ENCODE assay signal across 1 cellular context in genomic region chr3:33057320-33058298, GRCh38.
TF ChIP-seq lines count a peak whose summit lies in the region.

No MANE protein-coding gene starts in this region.

TF ChIP-seq in HepG2, 621 proteins besides CTCF, POLR2A, EP300 and RAD21 (continued from another document and continues in another):
- TF ChIP-seq, protein P1, sequence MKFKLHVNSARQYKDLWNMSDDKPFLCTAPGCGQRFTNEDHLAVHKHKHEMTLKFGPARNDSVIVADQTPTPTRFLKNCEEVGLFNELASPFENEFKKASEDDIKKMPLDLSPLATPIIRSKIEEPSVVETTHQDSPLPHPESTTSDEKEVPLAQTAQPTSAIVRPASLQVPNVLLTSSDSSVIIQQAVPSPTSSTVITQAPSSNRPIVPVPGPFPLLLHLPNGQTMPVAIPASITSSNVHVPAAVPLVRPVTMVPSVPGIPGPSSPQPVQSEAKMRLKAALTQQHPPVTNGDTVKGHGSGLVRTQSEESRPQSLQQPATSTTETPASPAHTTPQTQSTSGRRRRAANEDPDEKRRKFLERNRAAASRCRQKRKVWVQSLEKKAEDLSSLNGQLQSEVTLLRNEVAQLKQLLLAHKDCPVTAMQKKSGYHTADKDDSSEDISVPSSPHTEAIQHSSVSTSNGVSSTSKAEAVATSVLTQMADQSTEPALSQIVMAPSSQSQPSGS (CRISPR knock-in tag; IDR thresholded peaks at IDR 0.05), result peak; percentile 79
- no peak for TF ChIP-seq MAFK (conservative IDR thresholded peaks at IDR 0.05 in 1 of 2, IDR thresholded peaks at IDR 0.05 in 1 of 2; ENCODE audit: low read length in 2 of 2)
- TF ChIP-seq IKZF1 (IDR thresholded peaks at IDR 0.05), result no peak
- TF ChIP-seq YEATS2 (CRISPR knock-in tag; IDR thresholded peaks at IDR 0.05; ENCODE audit: borderline replicate concordance), result no peak
- TF ChIP-seq BCL3 (CRISPR knock-in tag; IDR thresholded peaks at IDR 0.05), result no peak
- TF ChIP-seq BRCA1 (CRISPR knock-in tag; IDR thresholded peaks at IDR 0.05), result peak; percentile 49; the same call in 1 of the 2 replicates
- TF ChIP-seq KLF16 (CRISPR knock-in tag; IDR thresholded peaks at IDR 0.05), result peak in 1 of 2 experiments; percentile 36; a peak in 1 of 4 replicates
- TF ChIP-seq, protein P2, sequence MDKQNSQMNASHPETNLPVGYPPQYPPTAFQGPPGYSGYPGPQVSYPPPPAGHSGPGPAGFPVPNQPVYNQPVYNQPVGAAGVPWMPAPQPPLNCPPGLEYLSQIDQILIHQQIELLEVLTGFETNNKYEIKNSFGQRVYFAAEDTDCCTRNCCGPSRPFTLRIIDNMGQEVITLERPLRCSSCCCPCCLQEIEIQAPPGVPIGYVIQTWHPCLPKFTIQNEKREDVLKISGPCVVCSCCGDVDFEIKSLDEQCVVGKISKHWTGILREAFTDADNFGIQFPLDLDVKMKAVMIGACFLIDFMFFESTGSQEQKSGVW (CRISPR knock-in tag; IDR thresholded peaks at IDR 0.05; ENCODE audit: borderline replicate concordance), result no peak
- no peak for TF ChIP-seq ZNF20 (CRISPR knock-in tag; IDR thresholded peaks at IDR 0.05)
- TF ChIP-seq ZBTB44 (CRISPR knock-in tag; IDR thresholded peaks at IDR 0.05), result no peak
- TF ChIP-seq, protein P3, sequence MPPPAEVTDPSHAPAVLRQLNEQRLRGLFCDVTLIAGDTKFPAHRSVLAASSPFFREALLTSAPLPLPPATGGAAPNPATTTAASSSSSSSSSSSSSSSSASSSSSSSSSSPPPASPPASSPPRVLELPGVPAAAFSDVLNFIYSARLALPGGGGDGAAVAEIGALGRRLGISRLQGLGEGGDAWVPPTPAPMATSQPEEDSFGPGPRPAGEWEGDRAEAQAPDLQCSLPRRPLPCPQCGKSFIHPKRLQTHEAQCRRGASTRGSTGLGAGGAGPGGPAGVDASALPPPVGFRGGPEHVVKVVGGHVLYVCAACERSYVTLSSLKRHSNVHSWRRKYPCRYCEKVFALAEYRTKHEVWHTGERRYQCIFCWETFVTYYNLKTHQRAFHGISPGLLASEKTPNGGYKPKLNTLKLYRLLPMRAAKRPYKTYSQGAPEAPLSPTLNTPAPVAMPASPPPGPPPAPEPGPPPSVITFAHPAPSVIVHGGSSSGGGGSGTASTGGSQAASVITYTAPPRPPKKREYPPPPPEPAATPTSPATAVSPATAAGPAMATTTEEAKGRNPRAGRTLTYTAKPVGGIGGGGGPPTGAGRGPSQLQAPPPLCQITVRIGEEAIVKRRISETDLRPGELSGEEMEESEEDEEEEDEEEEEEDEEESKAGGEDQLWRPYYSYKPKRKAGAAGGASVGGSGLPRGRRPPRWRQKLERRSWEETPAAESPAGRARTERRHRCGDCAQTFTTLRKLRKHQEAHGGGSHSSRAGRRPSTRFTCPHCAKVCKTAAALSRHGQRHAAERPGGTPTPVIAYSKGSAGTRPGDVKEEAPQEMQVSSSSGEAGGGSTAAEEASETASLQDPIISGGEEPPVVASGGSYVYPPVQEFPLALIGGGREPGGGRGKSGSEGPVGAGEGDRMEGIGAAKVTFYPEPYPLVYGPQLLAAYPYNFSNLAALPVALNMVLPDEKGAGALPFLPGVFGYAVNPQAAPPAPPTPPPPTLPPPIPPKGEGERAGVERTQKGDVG (CRISPR knock-in tag; IDR thresholded peaks at IDR 0.05; ENCODE audit: borderline replicate concordance), result no peak
- no peak; the same call in 1 of the 2 replicates for TF ChIP-seq EHMT2 (IDR thresholded peaks at IDR 0.05; ENCODE audit: borderline replicate concordance, low read depth, low read length)
- TF ChIP-seq RXRA (CRISPR knock-in tag; IDR thresholded peaks at IDR 0.05), result no peak; the same call in 1 of the 2 replicates
- no peak for TF ChIP-seq PHB2 (IDR thresholded peaks at IDR 0.05; ENCODE audit: partially characterized antibody)
- TF ChIP-seq MYNN (CRISPR knock-in tag; IDR thresholded peaks at IDR 0.05; ENCODE audit: low read depth), result no peak
- no peak for TF ChIP-seq ZNF563 (CRISPR knock-in tag; IDR thresholded peaks at IDR 0.05)
- TF ChIP-seq ONECUT2 (CRISPR knock-in tag; IDR thresholded peaks at IDR 0.05), result no peak
- TF ChIP-seq GATA4 (IDR thresholded peaks at IDR 0.05; ENCODE audit: borderline replicate concordance, low read depth), result no peak
- no peak for TF ChIP-seq ZNF484 (CRISPR knock-in tag; IDR thresholded peaks at IDR 0.05; ENCODE audit: borderline replicate concordance, low read depth)
- TF ChIP-seq, protein P4, sequence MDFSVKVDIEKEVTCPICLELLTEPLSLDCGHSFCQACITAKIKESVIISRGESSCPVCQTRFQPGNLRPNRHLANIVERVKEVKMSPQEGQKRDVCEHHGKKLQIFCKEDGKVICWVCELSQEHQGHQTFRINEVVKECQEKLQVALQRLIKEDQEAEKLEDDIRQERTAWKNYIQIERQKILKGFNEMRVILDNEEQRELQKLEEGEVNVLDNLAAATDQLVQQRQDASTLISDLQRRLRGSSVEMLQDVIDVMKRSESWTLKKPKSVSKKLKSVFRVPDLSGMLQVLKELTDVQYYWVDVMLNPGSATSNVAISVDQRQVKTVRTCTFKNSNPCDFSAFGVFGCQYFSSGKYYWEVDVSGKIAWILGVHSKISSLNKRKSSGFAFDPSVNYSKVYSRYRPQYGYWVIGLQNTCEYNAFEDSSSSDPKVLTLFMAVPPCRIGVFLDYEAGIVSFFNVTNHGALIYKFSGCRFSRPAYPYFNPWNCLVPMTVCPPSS (IDR thresholded peaks at IDR 0.05), result no peak
- no peak for TF ChIP-seq BATF2 (CRISPR knock-in tag; IDR thresholded peaks at IDR 0.05)
- peak; percentile 55; the same call in 1 of the 2 replicates for TF ChIP-seq ZNF264 (CRISPR knock-in tag; IDR thresholded peaks at IDR 0.05)
- TF ChIP-seq TOE1 (CRISPR knock-in tag; IDR thresholded peaks at IDR 0.05), result no peak
- no peak for TF ChIP-seq MIER2 (CRISPR knock-in tag; IDR thresholded peaks at IDR 0.05)
- TF ChIP-seq ZNF546 (CRISPR knock-in tag; conservative IDR thresholded peaks at IDR 0.05), result no peak
- TF ChIP-seq ZNF296 (CRISPR knock-in tag; conservative IDR thresholded peaks at IDR 0.05), result no peak
- TF ChIP-seq FLYWCH1 (CRISPR knock-in tag; IDR thresholded peaks at IDR 0.05), result no peak
- no peak for TF ChIP-seq ZNF513 (CRISPR knock-in tag; conservative IDR thresholded peaks at IDR 0.05)
- no peak for TF ChIP-seq MTA1 (CRISPR knock-in tag; IDR thresholded peaks at IDR 0.05; ENCODE audit: borderline replicate concordance)
- TF ChIP-seq RFX5 (IDR thresholded peaks at IDR 0.05; ENCODE audit: low read depth, low read length), result no peak
- peak; percentile 36 for TF ChIP-seq TBL1XR1 (IDR thresholded peaks at IDR 0.05; ENCODE audit: borderline replicate concordance, low read length, partially characterized antibody)
- TF ChIP-seq PLRG1 (conservative IDR thresholded peaks at IDR 0.05), result no peak
- TF ChIP-seq, protein P5, sequence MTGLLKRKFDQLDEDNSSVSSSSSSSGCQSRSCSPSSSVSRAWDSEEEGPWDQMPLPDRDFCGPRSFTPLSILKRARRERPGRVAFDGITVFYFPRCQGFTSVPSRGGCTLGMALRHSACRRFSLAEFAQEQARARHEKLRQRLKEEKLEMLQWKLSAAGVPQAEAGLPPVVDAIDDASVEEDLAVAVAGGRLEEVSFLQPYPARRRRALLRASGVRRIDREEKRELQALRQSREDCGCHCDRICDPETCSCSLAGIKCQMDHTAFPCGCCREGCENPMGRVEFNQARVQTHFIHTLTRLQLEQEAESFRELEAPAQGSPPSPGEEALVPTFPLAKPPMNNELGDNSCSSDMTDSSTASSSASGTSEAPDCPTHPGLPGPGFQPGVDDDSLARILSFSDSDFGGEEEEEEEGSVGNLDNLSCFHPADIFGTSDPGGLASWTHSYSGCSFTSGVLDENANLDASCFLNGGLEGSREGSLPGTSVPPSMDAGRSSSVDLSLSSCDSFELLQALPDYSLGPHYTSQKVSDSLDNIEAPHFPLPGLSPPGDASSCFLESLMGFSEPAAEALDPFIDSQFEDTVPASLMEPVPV (CRISPR knock-in tag; IDR thresholded peaks at IDR 0.05), result no peak
- no peak for TF ChIP-seq BORCS8-MEF2B (CRISPR knock-in tag; IDR thresholded peaks at IDR 0.05)
- no peak for TF ChIP-seq CENPX (CRISPR knock-in tag; IDR thresholded peaks at IDR 0.05)
- TF ChIP-seq TERF1 (CRISPR knock-in tag; IDR thresholded peaks at IDR 0.05), result no peak
- TF ChIP-seq, protein P6, sequence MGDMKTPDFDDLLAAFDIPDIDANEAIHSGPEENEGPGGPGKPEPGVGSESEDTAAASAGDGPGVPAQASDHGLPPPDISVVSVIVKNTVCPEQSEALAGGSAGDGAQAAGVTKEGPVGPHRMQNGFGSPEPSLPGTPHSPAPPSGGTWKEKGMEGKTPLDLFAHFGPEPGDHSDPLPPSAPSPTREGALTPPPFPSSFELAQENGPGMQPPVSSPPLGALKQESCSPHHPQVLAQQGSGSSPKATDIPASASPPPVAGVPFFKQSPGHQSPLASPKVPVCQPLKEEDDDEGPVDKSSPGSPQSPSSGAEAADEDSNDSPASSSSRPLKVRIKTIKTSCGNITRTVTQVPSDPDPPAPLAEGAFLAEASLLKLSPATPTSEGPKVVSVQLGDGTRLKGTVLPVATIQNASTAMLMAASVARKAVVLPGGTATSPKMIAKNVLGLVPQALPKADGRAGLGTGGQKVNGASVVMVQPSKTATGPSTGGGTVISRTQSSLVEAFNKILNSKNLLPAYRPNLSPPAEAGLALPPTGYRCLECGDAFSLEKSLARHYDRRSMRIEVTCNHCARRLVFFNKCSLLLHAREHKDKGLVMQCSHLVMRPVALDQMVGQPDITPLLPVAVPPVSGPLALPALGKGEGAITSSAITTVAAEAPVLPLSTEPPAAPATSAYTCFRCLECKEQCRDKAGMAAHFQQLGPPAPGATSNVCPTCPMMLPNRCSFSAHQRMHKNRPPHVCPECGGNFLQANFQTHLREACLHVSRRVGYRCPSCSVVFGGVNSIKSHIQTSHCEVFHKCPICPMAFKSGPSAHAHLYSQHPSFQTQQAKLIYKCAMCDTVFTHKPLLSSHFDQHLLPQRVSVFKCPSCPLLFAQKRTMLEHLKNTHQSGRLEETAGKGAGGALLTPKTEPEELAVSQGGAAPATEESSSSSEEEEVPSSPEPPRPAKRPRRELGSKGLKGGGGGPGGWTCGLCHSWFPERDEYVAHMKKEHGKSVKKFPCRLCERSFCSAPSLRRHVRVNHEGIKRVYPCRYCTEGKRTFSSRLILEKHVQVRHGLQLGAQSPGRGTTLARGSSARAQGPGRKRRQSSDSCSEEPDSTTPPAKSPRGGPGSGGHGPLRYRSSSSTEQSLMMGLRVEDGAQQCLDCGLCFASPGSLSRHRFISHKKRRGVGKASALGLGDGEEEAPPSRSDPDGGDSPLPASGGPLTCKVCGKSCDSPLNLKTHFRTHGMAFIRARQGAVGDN (CRISPR knock-in tag; IDR thresholded peaks at IDR 0.05), result peak; percentile 63
- no peak for TF ChIP-seq BHLHE40 (IDR thresholded peaks at IDR 0.05; ENCODE audit: low read length)
